Comparison of ENCODE assay signal across 29 cellular contexts in the genomic region with DNA sequence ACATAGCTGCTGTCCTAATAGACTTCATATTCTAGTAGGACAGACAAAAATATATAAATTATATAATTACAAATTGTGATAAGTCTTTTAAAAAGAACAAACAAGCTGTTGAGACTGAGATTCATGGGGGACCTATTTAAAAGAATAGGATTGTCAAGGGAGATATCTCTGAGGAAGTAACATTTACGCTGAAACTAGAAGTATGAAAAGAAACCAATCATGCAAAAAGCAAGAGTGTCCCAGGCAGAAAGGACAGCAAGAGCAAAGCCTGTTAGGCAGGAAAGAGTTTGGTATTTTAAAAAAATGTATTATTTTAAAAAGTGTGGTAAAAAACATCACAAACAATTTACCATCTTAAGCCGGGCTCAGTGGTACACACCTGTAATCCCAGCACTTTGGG.
"Had no signal": no experiment of that assay in that cellular context is flagged by ENCODE, and none has a peak within 500 bp of the region (broad histone marks: within the 10 kb centered on the region; RNA-seq: fewer than 3 reads in every experiment).

No MANE protein-coding gene starts in this region.

- H3K4me1 ChIP-seq: gastrocnemius medialis, left ventricle myocardium inferior, pancreas, prostate gland, transverse colon had no signal

- H3K36me3 ChIP-seq: brain microvascular endothelial cell, gastrocnemius medialis, left ventricle myocardium inferior, pancreas, prostate gland, transverse colon had no signal

- H3K4me3 ChIP-seq: gastrocnemius medialis, left ventricle myocardium inferior, lung, mucosa of descending colon, pancreas, prostate gland, transverse colon had no signal

- ATAC-seq: effector memory CD8-positive, alpha-beta T cell; gastrocnemius medialis; mucosa of descending colon; pancreas; sciatic nerve had no signal

- H3K4me1 Mint-ChIP-seq: activated naive CD4-positive, alpha-beta T cell treated with anti-CD3 and anti-CD28 coated beads, Interleukin-2, amount 10 ng/mL, durations not matched to agents 7 days and 5 days; nephron had no signal

- FAIRE-seq: astrocyte, islet of Langerhans, pancreas, small intestine had no signal

- DNase-seq: activated CD4-positive, alpha-beta T cell treated with anti-CD3 and anti-CD28 coated beads for 48 hours; activated CD4-positive, alpha-beta T cell treated with anti-CD3 and anti-CD28 coated beads, Interleukin-2, amount 50 U/mL, for 48 hours; activated CD8-positive, alpha-beta memory T cell treated with anti-CD3 and anti-CD28 coated beads for 24 hours; activated gamma-delta T cell; activated naive CD4-positive, alpha-beta T cell treated with anti-CD3 and anti-CD28 coated beads, Interleukin-2, amount 10 ng/mL, durations not matched to agents 7 days and 5 days; activated naive CD8-positive, alpha-beta T cell treated with anti-CD3 and anti-CD28 coated beads, Interleukin-2, amount 10 ng/mL, durations not matched to agents 7 days and 5 days; brain microvascular endothelial cell; cortex of kidney; effector memory CD8-positive, alpha-beta T cell; erythroblast; gastrocnemius medialis; glutamatergic neuron; left ventricle myocardium inferior; mucosa of descending colon; pancreas; retina; small intestine; stimulated activated CD4-positive, alpha-beta T cell treated with anti-CD3 and anti-CD28 coated beads, Interleukin-4, amount 100 ng/mL, for 4 hours; stimulated activated CD8-positive, alpha-beta memory T cell treated with anti-CD3 and anti-CD28 coated beads, Interleukin-4, amount 100 ng/mL, for 48 hours; stimulated activated naive CD4-positive, alpha-beta T cell treated with Interleukin-2 at 50 U/mL for 16 hours; transverse colon had no signal

- H3K36me3 Mint-ChIP-seq: activated naive CD4-positive, alpha-beta T cell treated with anti-CD3 and anti-CD28 coated beads, Interleukin-2, amount 10 ng/mL, durations not matched to agents 7 days and 5 days; activated naive CD8-positive, alpha-beta T cell treated with anti-CD3 and anti-CD28 coated beads, Interleukin-2, amount 10 ng/mL, durations not matched to agents 7 days and 5 days had no signal

- H3K4me3 Mint-ChIP-seq: activated naive CD4-positive, alpha-beta T cell treated with anti-CD3 and anti-CD28 coated beads, Interleukin-2, amount 10 ng/mL, durations not matched to agents 7 days and 5 days; activated naive CD8-positive, alpha-beta T cell treated with anti-CD3 and anti-CD28 coated beads, Interleukin-2, amount 10 ng/mL, durations not matched to agents 7 days and 5 days; activated T-helper 1 cell treated with anti-CD3 and anti-CD28 coated beads, Interleukin-12 subunit alpha, Interleukin-12 subunit beta, Interleukin-2, Interleukin-4 antibody, amounts not matched to agents 30 ng/mL and 10 ng/mL and 1 ng/mL, durations not matched to agents 14 hours and 24 hours and 36 hours; effector memory CD8-positive, alpha-beta T cell; nephron had no signal

- H3K27ac Mint-ChIP-seq: activated naive CD4-positive, alpha-beta T cell treated with anti-CD3 and anti-CD28 coated beads, Interleukin-2, amount 10 ng/mL, durations not matched to agents 7 days and 5 days; activated naive CD8-positive, alpha-beta T cell treated with anti-CD3 and anti-CD28 coated beads, Interleukin-2, amount 10 ng/mL, durations not matched to agents 7 days and 5 days; activated T-helper 1 cell treated with anti-CD3 and anti-CD28 coated beads, Interleukin-12 subunit alpha, Interleukin-12 subunit beta, Interleukin-2, Interleukin-4 antibody, amounts not matched to agents 30 ng/mL and 10 ng/mL and 1 ng/mL, durations not matched to agents 14 hours and 24 hours and 36 hours; effector memory CD8-positive, alpha-beta T cell; nephron had no signal

- H3K9me3 Mint-ChIP-seq: activated naive CD4-positive, alpha-beta T cell treated with anti-CD3 and anti-CD28 coated beads, Interleukin-2, amount 10 ng/mL, durations not matched to agents 7 days and 5 days; activated naive CD8-positive, alpha-beta T cell treated with anti-CD3 and anti-CD28 coated beads, Interleukin-2, amount 10 ng/mL, durations not matched to agents 7 days and 5 days; activated T-helper 1 cell treated with anti-CD3 and anti-CD28 coated beads, Interleukin-12 subunit alpha, Interleukin-12 subunit beta, Interleukin-2, Interleukin-4 antibody, amounts not matched to agents 30 ng/mL and 10 ng/mL and 1 ng/mL, durations not matched to agents 14 hours and 24 hours and 36 hours; effector memory CD8-positive, alpha-beta T cell; nephron had no signal

- H3K27me3 ChIP-seq: gastrocnemius medialis, pancreas had no signal

- H3K27ac ChIP-seq: brain microvascular endothelial cell, gastrocnemius medialis, left ventricle myocardium inferior, pancreas, prostate gland, transverse colon, VCaP had no signal

- H3K9me3 ChIP-seq: gastrocnemius medialis, left ventricle myocardium inferior, mucosa of descending colon, pancreas, prostate gland, transverse colon had no signal
